Comparison of ENCODE assay signal across 8 cellular contexts in the genomic region with DNA sequence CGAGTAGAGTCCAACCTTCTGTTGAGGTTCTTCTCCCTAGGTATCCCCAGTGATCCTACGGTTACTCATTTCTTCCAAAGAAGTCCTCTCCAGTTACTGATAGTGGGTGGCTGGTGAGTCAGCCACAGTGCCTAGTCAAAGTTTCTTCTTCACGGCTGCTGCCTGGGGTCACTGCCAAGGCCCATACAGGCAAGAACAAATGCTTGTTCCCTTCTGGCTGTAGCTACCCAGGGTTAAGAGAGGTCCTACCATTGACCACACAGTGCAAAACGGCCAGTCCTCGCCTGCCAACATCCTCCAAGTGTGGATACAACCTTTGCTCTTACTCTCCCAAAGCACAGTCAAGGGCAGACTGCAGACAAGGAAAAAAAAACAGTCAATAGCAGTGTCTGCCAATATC. TPM values are rescaled to one million over a fixed set of nuclear protein-coding genes. Genes with fewer than 3 reads are reported as not detected.
DNase-seq lines count a peak whose midpoint lies in the region; ATAC-seq, FAIRE-seq and TF ChIP-seq lines count a peak whose summit lies in the region.

No MANE protein-coding gene starts in this region.

- H3K9me3 ChIP-seq in T-helper 17 cell (ENCODE audit: control insufficient read depth, low read length, poor library complexity, severe bottlenecking), result no peaks in the 10 kb centered on the region
- no peaks in the 10 kb centered on the region for H3K9me3 ChIP-seq in endodermal cell (ENCODE audit: control insufficient read depth, low read length)

- H3K27ac Mint-ChIP-seq in T-helper 17 cell (peak overlapping the region; percentile 37), endodermal cell (no peak overlapping the region)

- no peaks in the 10 kb centered on the region for H3K36me3 ChIP-seq in endodermal cell (ENCODE audit: control insufficient read depth, insufficient read depth, low read length)

- H3K4me1 Mint-ChIP-seq in T-helper 17 cell (peaks cover 24% of the 10 kb centered on the region), endodermal cell (peaks cover 11% of the 10 kb centered on the region)

- no peaks in the 10 kb centered on the region for H3K27me3 ChIP-seq in endodermal cell (ENCODE audit: control insufficient read depth, insufficient read depth, low read length, poor library complexity, severe bottlenecking)

- FAIRE-seq in GM12892 (lab: Jason Lieb, UNC), result no peak

- no peak for ATAC-seq in T-helper 17 cell
- ATAC-seq in GM18858 (IDR thresholded peaks at IDR 0.05; ENCODE audit: unreplicated experiment), result no peak

- no peak overlapping the region for H3K9ac ChIP-seq in endodermal cell (ENCODE audit: extremely low read depth, low read length, poor library complexity, severe bottlenecking)

- DNase-seq in AG09319 (ENCODE audit: extremely low read depth, low read depth) (peak; percentile 44), T-helper 17 cell (no peak), epithelial cell of prostate (ENCODE audit: low read depth, low spot score) (peak; percentile 36), renal cortical epithelial cell (ENCODE audit: low read depth) (peak; percentile 86), endodermal cell (no peak), GM12892 (ENCODE audit: insufficient read length) (no peak), SW 1271 (lab: John Stamatoyannopoulos, UW) (no peak)

- H3K27me3 Mint-ChIP-seq in T-helper 17 cell (no peaks in the 10 kb centered on the region), endodermal cell (ENCODE audit: insufficient read depth) (peaks cover 3% of the 10 kb centered on the region)

- no peaks in the 10 kb centered on the region for H3K9me3 Mint-ChIP-seq in endodermal cell

- H3K4me3 ChIP-seq in endodermal cell (ENCODE audit: low read length), result no peak overlapping the region

- peaks cover 2% of the 10 kb centered on the region for H3K36me3 Mint-ChIP-seq in T-helper 17 cell (ENCODE audit: low read depth)
- no peaks in the 10 kb centered on the region for H3K36me3 Mint-ChIP-seq in endodermal cell (ENCODE audit: low read depth)

- WGBS in endodermal cell (ENCODE audit: insufficient coverage in 1 of 2, insufficient read length in 1 of 2), 2 experiments, result 92 to 94% methylated on average over 4 to 5 of the region's 5 CpGs

- no peak for TF ChIP-seq POLR2A in GM12892 (IDR thresholded peaks at IDR 0.05; ENCODE audit: low read depth, low read length)

- H3K4me1 ChIP-seq in endodermal cell (ENCODE audit: control insufficient read depth, insufficient read depth, low read length), result no peaks in the 10 kb centered on the region

- H3K4me3 Mint-ChIP-seq in T-helper 17 cell (no peak overlapping the region), endodermal cell (no peak overlapping the region)

- H3K27ac ChIP-seq in epithelial cell of prostate (peak overlapping the region; percentile 2), endodermal cell (ENCODE audit: low read depth, low read length) (no peak overlapping the region)

- TF ChIP-seq CTCF in AG09319 (IDR thresholded peaks at IDR 0.05; ENCODE audit: low read depth, low read length) (no peak), endodermal cell (conservative IDR thresholded peaks at IDR 0.05) (no peak)

RNA-seq across cellular contexts. Expression of gene PTPN4, which starts 2.9 kb away (rescaled TPM):
- total RNA-seq in T-helper 17 cell (100 to 1,000 TPM; 128 to 149 TPM), renal cortical epithelial cell (18.6 and 38.9 TPM in 2 replicates), endodermal cell (10 to 100 TPM; 52.6 to 69.8 TPM)
- polyA plus RNA-seq in endodermal cell (2013, experiment 1 of 2), result 36.4 TPM
- 22.5 TPM for polyA plus RNA-seq in endodermal cell (2013, experiment 2 of 2)
- polyA plus RNA-seq in GM12892 (2012; ENCODE audit: missing spikeins), result 9.9 TPM

Comparison
In these comparisons a context has a peak if more than half of its experiments do, and no peak if none do; other contexts are left out.
1. DNase-seq: peak in AG09319 (single experiment), epithelial cell of prostate (single experiment) and renal cortical epithelial cell (single experiment); none in T-helper 17 cell (0 of 3), endodermal cell (single experiment), GM12892 (single experiment) and SW 1271 (0 of 2).